1 cellular context compared by ENCODE assay signal in the genomic region with DNA sequence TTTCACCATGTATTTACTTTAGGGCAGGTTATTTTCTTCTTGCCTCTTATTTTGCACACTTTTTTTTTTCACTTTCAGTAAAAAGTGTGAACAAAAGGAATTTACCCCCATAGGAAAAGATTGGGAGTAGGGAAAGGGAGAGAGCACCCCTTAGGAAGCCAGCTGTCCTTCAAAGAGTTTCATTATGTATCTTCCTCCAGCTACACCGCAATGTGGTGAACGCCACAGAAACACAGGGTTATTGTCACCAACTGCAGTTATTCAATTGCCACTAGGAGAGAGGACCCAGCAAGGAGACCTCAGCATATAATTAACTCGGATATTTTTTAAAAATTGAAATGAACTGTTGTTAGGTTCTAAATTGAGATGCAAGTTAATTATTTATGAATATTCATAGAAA.
TF ChIP-seq lines count a peak whose summit lies in the region.

No MANE protein-coding gene starts in this region.

TF ChIP-seq in GM23338, 12 proteins besides CTCF, POLR2A, EP300 and RAD21 (continued from another document):
- TF ChIP-seq, protein P1, sequence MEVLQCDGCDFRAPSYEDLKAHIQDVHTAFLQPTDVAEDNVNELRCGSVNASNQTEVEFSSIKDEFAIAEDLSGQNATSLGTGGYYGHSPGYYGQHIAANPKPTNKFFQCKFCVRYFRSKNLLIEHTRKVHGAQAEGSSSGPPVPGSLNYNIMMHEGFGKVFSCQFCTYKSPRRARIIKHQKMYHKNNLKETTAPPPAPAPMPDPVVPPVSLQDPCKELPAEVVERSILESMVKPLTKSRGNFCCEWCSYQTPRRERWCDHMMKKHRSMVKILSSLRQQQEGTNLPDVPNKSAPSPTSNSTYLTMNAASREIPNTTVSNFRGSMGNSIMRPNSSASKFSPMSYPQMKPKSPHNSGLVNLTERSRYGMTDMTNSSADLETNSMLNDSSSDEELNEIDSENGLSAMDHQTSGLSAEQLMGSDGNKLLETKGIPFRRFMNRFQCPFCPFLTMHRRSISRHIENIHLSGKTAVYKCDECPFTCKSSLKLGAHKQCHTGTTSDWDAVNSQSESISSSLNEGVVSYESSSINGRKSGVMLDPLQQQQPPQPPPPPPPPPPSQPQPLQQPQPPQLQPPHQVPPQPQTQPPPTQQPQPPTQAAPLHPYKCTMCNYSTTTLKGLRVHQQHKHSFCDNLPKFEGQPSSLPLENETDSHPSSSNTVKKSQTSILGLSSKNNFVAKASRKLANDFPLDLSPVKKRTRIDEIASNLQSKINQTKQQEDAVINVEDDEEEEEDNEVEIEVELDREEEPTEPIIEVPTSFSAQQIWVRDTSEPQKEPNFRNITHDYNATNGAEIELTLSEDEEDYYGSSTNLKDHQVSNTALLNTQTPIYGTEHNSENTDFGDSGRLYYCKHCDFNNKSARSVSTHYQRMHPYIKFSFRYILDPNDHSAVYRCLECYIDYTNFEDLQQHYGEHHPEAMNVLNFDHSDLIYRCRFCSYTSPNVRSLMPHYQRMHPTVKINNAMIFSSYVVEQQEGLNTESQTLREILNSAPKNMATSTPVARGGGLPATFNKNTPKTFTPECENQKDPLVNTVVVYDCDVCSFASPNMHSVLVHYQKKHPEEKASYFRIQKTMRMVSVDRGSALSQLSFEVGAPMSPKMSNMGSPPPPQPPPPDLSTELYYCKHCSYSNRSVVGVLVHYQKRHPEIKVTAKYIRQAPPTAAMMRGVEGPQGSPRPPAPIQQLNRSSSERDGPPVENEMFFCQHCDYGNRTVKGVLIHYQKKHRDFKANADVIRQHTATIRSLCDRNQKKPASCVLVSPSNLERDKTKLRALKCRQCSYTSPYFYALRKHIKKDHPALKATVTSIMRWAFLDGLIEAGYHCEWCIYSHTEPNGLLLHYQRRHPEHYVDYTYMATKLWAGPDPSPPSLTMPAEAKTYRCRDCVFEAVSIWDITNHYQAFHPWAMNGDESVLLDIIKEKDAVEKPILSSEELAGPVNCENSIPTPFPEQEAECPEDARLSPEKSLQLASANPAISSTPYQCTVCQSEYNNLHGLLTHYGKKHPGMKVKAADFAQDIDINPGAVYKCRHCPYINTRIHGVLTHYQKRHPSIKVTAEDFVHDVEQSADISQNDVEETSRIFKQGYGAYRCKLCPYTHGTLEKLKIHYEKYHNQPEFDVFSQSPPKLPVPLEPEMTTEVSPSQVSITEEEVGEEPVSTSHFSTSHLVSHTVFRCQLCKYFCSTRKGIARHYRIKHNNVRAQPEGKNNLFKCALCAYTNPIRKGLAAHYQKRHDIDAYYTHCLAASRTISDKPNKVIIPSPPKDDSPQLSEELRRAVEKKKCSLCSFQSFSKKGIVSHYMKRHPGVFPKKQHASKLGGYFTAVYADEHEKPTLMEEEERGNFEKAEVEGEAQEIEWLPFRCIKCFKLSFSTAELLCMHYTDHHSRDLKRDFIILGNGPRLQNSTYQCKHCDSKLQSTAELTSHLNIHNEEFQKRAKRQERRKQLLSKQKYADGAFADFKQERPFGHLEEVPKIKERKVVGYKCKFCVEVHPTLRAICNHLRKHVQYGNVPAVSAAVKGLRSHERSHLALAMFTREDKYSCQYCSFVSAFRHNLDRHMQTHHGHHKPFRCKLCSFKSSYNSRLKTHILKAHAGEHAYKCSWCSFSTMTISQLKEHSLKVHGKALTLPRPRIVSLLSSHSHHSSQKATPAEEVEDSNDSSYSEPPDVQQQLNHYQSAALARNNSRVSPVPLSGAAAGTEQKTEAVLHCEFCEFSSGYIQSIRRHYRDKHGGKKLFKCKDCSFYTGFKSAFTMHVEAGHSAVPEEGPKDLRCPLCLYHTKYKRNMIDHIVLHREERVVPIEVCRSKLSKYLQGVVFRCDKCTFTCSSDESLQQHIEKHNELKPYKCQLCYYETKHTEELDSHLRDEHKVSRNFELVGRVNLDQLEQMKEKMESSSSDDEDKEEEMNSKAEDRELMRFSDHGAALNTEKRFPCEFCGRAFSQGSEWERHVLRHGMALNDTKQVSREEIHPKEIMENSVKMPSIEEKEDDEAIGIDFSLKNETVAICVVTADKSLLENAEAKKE (CRISPR knock-in tag; IDR thresholded peaks at IDR 0.05): no peak
- TF ChIP-seq, protein P2, sequence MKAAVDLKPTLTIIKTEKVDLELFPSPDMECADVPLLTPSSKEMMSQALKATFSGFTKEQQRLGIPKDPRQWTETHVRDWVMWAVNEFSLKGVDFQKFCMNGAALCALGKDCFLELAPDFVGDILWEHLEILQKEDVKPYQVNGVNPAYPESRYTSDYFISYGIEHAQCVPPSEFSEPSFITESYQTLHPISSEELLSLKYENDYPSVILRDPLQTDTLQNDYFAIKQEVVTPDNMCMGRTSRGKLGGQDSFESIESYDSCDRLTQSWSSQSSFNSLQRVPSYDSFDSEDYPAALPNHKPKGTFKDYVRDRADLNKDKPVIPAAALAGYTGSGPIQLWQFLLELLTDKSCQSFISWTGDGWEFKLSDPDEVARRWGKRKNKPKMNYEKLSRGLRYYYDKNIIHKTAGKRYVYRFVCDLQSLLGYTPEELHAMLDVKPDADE (IDR thresholded peaks at IDR 0.05): no peak
